Comparison of ENCODE assay signal across 22 cellular contexts in genomic region chr5:15904894-15905805, GRCh38.
A peak's percentile ranks its signal among the peaks of the same experiment; 100 is the strongest.
DNase-seq lines count a peak whose midpoint lies in the region; ATAC-seq and TF ChIP-seq lines count a peak whose summit lies in the region.
"Had no signal": no experiment of that assay in that cellular context is flagged by ENCODE, and none has a peak within 500 bp of the region (broad histone marks: within the 10 kb centered on the region; RNA-seq: fewer than 3 reads in every experiment).

No MANE protein-coding gene starts in this region.

- H3K27ac ChIP-seq in VCaP (peak overlapping the region; percentile 74; the same call in 1 of the 2 replicates), osteoblast (ENCODE audit: low read depth, low read length) (no peak overlapping the region)

- no peak overlapping the region for H3K4me2 ChIP-seq in osteoblast (ENCODE audit: insufficient read depth, low read length)

- no peaks in the 10 kb centered on the region for H3K27me3 ChIP-seq in osteoblast (ENCODE audit: insufficient read depth, low read length)
- H3K27me3 ChIP-seq: MG63 had no signal

- peak; percentile 32 for DNase-seq in AG20443 (ENCODE audit: low spot score)
- peak; percentile 69 for DNase-seq in fibroblast of villous mesenchyme (ENCODE audit: low read depth)
- DNase-seq in osteoblast (ENCODE audit: insufficient read length, low spot score, missing footprints) = peak; percentile 51
- DNase-seq in cerebellar nuclear complex (lab: John Stamatoyannopoulos, UW) = no peak
- no peak for DNase-seq in activated naive CD4-positive, alpha-beta T cell (lab: John Stamatoyannopoulos, UW)
- no peak for DNase-seq in NCI-H2196 (lab: John Stamatoyannopoulos, UW; ENCODE audit: unreplicated experiment)
- DNase-seq: ACHN; activated CD4-positive, CD25-positive, alpha-beta regulatory T cell; activated CD8-positive, alpha-beta T cell treated with anti-CD3 and anti-CD28 coated beads, Interleukin-2, amount 10 ng/mL, durations not matched to agents 7 days and 5 days; activated naive CD4-positive, alpha-beta T cell treated with anti-CD3 and anti-CD28 coated beads for 36 hours; activated T-cell treated with anti-CD3 and anti-CD28 coated beads, Interleukin-2, amount 50 U/mL, for 1 hour; anterior cingulate cortex; caudate nucleus; H9; MG63; naive thymus-derived CD4-positive, alpha-beta T cell; NCI-H1436 treated with DMSO at 0.1 percent for 48 hours; stimulated activated CD8-positive, alpha-beta memory T cell treated with anti-CD3 and anti-CD28 coated beads, Interleukin-4, amount 100 ng/mL, for 48 hours; T1000 had no signal

- H2AFZ ChIP-seq in osteoblast (ENCODE audit: low read length) = no peak overlapping the region

- TF ChIP-seq CTCF in VCaP (conservative IDR thresholded peaks at IDR 0.05) (no peak), fibroblast of villous mesenchyme (IDR thresholded peaks at IDR 0.05; ENCODE audit: insufficient read depth, low read depth, low read length) (no peak), osteoblast (IDR thresholded peaks at IDR 0.05; ENCODE audit: extremely low read depth, low read depth, low read length) (no peak)

- no peak for ATAC-seq in HG03378 (IDR thresholded peaks at IDR 0.05; ENCODE audit: unreplicated experiment)
- ATAC-seq: activated CD8-positive, alpha-beta T cell treated with anti-CD3 and anti-CD28 coated beads, Interleukin-2, amount 10 ng/mL, durations not matched to agents 7 days and 5 days; K562; naive thymus-derived CD4-positive, alpha-beta T cell had no signal

- no peak overlapping the region for H3K4me3 ChIP-seq in fibroblast of villous mesenchyme (ENCODE audit: low read depth, low read length)
- no peak overlapping the region for H3K4me3 ChIP-seq in osteoblast (ENCODE audit: insufficient read depth, low read length)
- H3K4me3 ChIP-seq: K562, MG63 had no signal

- H4K20me1 ChIP-seq in osteoblast (ENCODE audit: insufficient read depth, low read length) = peaks cover 6% of the 10 kb centered on the region

- H3K36me3 ChIP-seq in osteoblast (ENCODE audit: insufficient read depth, low read length) = no peaks in the 10 kb centered on the region
- H3K36me3 ChIP-seq: MG63 had no signal

- no peaks in the 10 kb centered on the region for H3K4me1 ChIP-seq in osteoblast (ENCODE audit: insufficient read depth, low read length)

- no peaks in the 10 kb centered on the region for H3K79me2 ChIP-seq in osteoblast (ENCODE audit: insufficient read depth, low read length)

- H3K9me3 ChIP-seq in osteoblast (ENCODE audit: low read depth, low read length) = no peaks in the 10 kb centered on the region

Comparison
In these comparisons a context has a peak if more than half of its experiments do, and no peak if none do; other contexts are left out.
1. DNase-seq: peak in AG20443 (single experiment), fibroblast of villous mesenchyme (single experiment) and osteoblast (single experiment); none in cerebellar nuclear complex (0 of 2), activated naive CD4-positive, alpha-beta T cell (0 of 4) and NCI-H2196 (single experiment).